Comparison of ENCODE assay signal across 10 cellular contexts in genomic region chr4:144142690-144143326, GRCh38. TPM values are rescaled to one million over a fixed set of nuclear protein-coding genes. Genes with fewer than 3 reads are reported as not detected.
DNase-seq lines count a peak whose midpoint lies in the region; ATAC-seq and TF ChIP-seq lines count a peak whose summit lies in the region.
"Not testable (repeated sequence)": the region's sequence is repeated elsewhere in the genome, so short reads cannot be mapped to it uniquely, and the experiment has no call there.
"Had no signal": no experiment of that assay in that cellular context is flagged by ENCODE, and none has a peak within 500 bp of the region (broad histone marks: within the 10 kb centered on the region; RNA-seq: fewer than 3 reads in every experiment).

No MANE protein-coding gene starts in this region.

- not testable (repeated sequence) for H4K20me1 ChIP-seq in OCI-LY3 (ENCODE audit: insufficient read depth, low read length)

- H3K9me3 ChIP-seq in HAP-1; OCI-LY3 (ENCODE audit: insufficient read depth, low read length); adipocyte (ENCODE audit: control insufficient read depth, low read length); heart right ventricle; parathyroid adenoma (ENCODE audit: control insufficient read depth, low read length): not testable (repeated sequence)

- peak; percentile 77 for ATAC-seq in GM18499 (IDR thresholded peaks at IDR 0.05; ENCODE audit: insufficient read depth, unreplicated experiment)
- not testable (repeated sequence) for ATAC-seq in heart right ventricle

- in situ Hi-C loops in HAP-1 (cut with MboI; ENCODE audit: low sequenced_read_pairs) = not testable (repeated sequence)

- not testable (repeated sequence) for H3K36me3 ChIP-seq in HAP-1 (replicated peaks); OCI-LY3 (replicated peaks; ENCODE audit: low read depth, low read length); adipocyte (ENCODE audit: control insufficient read depth, insufficient read depth, low read length, severe bottlenecking); heart right ventricle; parathyroid adenoma (ENCODE audit: control insufficient read depth, insufficient read depth, low read length)

- H3K9ac ChIP-seq in OCI-LY3 (ENCODE audit: low read length); adipocyte (ENCODE audit: low read length); parathyroid adenoma: not testable (repeated sequence)

- H3K4me1 ChIP-seq in HAP-1; OCI-LY3 (ENCODE audit: low read length); adipocyte (ENCODE audit: control insufficient read depth, insufficient read depth, low read length); heart right ventricle; parathyroid adenoma: not testable (repeated sequence)

- H3K4me2 ChIP-seq in OCI-LY3 (ENCODE audit: low read length); parathyroid adenoma (ENCODE audit: low read length): not testable (repeated sequence)

- TF ChIP-seq CTCF in AG09309 (IDR thresholded peaks at IDR 0.05; ENCODE audit: control insufficient read depth, insufficient read depth, low read depth, low read length, missing control alignments) (peak; percentile 55), OCI-LY3 (IDR thresholded peaks at IDR 0.05; ENCODE audit: low read depth, low read length) (peak; percentile 69), heart right ventricle (IDR thresholded peaks at IDR 0.05) (peak; percentile 19 to 68 (median 58)), parathyroid adenoma (IDR thresholded peaks at IDR 0.05) (peak; percentile 23)

- whole genome bisulfite sequencing in heart right ventricle, 2 donors = 38 to 43% methylated on average over 4 of the region's 4 CpGs

- H3K27me3 ChIP-seq in HAP-1 (ENCODE audit: low read depth); OCI-LY3 (ENCODE audit: low read depth, low read length); adipocyte (replicated peaks; ENCODE audit: control insufficient read depth, insufficient read depth, low read length); heart right ventricle; parathyroid adenoma (ENCODE audit: control insufficient read depth, insufficient read depth, low read length): not testable (repeated sequence)

- H3K4me3 ChIP-seq in AG09309 (ENCODE audit: control insufficient read depth, low read depth, low read length); HAP-1; OCI-LY3 (ENCODE audit: low read length); adipocyte (ENCODE audit: low read length); heart right ventricle; parathyroid adenoma (ENCODE audit: low read depth, low read length): not testable (repeated sequence)

- not testable (repeated sequence) for H2AFZ ChIP-seq in OCI-LY3 (ENCODE audit: low read depth, low read length); parathyroid adenoma

- DNase-seq in AG09309 (ENCODE audit: low read depth); heart right ventricle: not testable (repeated sequence)
- DNase-seq in HAP-1 (ENCODE audit: low spot score in 2 of 2) (peak; percentile 15 to 18), HT1080 (ENCODE audit: low read depth) (peak; percentile 9), adipocyte (ENCODE audit: low read depth) (peak; percentile 50)

- H3K79me2 ChIP-seq in OCI-LY3 (ENCODE audit: low read length); parathyroid adenoma: not testable (repeated sequence)

- H3K27ac ChIP-seq in OCI-LY3 (ENCODE audit: low read length); heart right ventricle; parathyroid adenoma: not testable (repeated sequence)

- intact Hi-C loops in heart right ventricle (cut with DNase I) = not testable (repeated sequence)

RNA-seq across cellular contexts. Expression of gene GYPA, which starts 2.3 kb away (rescaled TPM):
- not detected in 2 replicates for total RNA-seq in HT1080 (2014; rRNA removed; shearing (Covaris generic))
- polyA plus RNA-seq in HT1080 (2015; cell fraction: cytosol; rRNA removed) = not detected in 2 replicates
- not detected in 2 replicates for polyA plus RNA-seq in HT1080 (2015; cell fraction: nucleus; rRNA removed)
- under 1 TPM in 2 of 10 donors, not detected in 8; 0.11 to 0.90 TPM for total RNA-seq in heart right ventricle
- not detected for polyA plus RNA-seq in heart right ventricle
- total RNA-seq: RPMI7951, suprapubic skin had no signal
